In genomic region chr19:40560092-40560507, GRCh38 we compare ENCODE assay signal across 17 cellular contexts. TPM values are rescaled to one million over a fixed set of nuclear protein-coding genes. Genes with fewer than 3 reads are reported as not detected.
DNase-seq lines count a peak whose midpoint lies in the region; ATAC-seq and TF ChIP-seq lines count a peak whose summit lies in the region.
"Had no signal": no experiment of that assay in that cellular context is flagged by ENCODE, and none has a peak within 500 bp of the region (broad histone marks: within the 10 kb centered on the region; RNA-seq: fewer than 3 reads in every experiment).

No MANE protein-coding gene starts in this region.

- no peaks in the 10 kb centered on the region for H3K36me3 ChIP-seq in upper lobe of right lung
- H3K36me3 ChIP-seq: BLaER1, HAP-1 had no signal

- H3K27me3 ChIP-seq in upper lobe of right lung = peaks cover 13% of the 10 kb centered on the region

- no peak for TF ChIP-seq CTCF in upper lobe of right lung (IDR thresholded peaks at IDR 0.05)

- no peaks in the 10 kb centered on the region for H3K36me3 Mint-ChIP-seq in activated naive CD8-positive, alpha-beta T cell treated with anti-CD3 and anti-CD28 coated beads for 36 hours
- H3K36me3 Mint-ChIP-seq in activated T-helper 2 cell treated with anti-CD3 and anti-CD28 coated beads, Interferon-gamma antibody, Interleukin-2, Interleukin-4, amounts not matched to agents 10 μg/mL and 5 μg/mL and 100 μg/mL, durations not matched to agents 14 hours and 24 hours and 36 hours (ENCODE audit: low read depth) = no peaks in the 10 kb centered on the region
- H3K36me3 Mint-ChIP-seq: CD8-positive, alpha-beta T cell had no signal

- no peak overlapping the region for H3K4me3 ChIP-seq in upper lobe of right lung
- H3K4me3 ChIP-seq: BLaER1, HAP-1 had no signal

- peaks cover 19% of the 10 kb centered on the region for H3K27me3 Mint-ChIP-seq in activated naive CD8-positive, alpha-beta T cell treated with anti-CD3 and anti-CD28 coated beads for 36 hours
- H3K27me3 Mint-ChIP-seq in activated T-helper 2 cell treated with anti-CD3 and anti-CD28 coated beads, Interferon-gamma antibody, Interleukin-2, Interleukin-4, amounts not matched to agents 10 μg/mL and 5 μg/mL and 100 μg/mL, durations not matched to agents 14 hours and 24 hours and 36 hours (ENCODE audit: low read depth) = peaks cover 13% of the 10 kb centered on the region

- DNase-seq in NCI-H82 (lab: John Stamatoyannopoulos, UW) (peak; percentile 29), NCI-H82 treated with DMSO at 0.1 percent for 48 hours (lab: John Stamatoyannopoulos, UW; ENCODE audit: unreplicated experiment) (no peak), NCI-H2171 (lab: John Stamatoyannopoulos, UW) (peak; percentile 84), cerebellum (ENCODE audit: low spot score) (peak; percentile 50), upper lobe of right lung (no peak)
- DNase-seq in activated naive CD8-positive, alpha-beta T cell treated with anti-CD3 and anti-CD28 coated beads for 36 hours = no peak
- DNase-seq in activated T-helper 2 cell treated with anti-CD3 and anti-CD28 coated beads, Interferon-gamma antibody, Interleukin-2, Interleukin-4, amounts not matched to agents 10 μg/mL and 5 μg/mL and 100 μg/mL, durations not matched to agents 14 hours and 24 hours and 36 hours (ENCODE audit: low spot score) = no peak
- DNase-seq: 8988T; CD8-positive, alpha-beta T cell; NCI-H1417; NCI-H2029; NCI-H2227 treated with DMSO at 0.1 percent for 48 hours; NCI-H526; SIG-M5 had no signal

- intact Hi-C loops in upper lobe of right lung (cut with DNase I) = no loop called here
- intact Hi-C loops in activated T-helper 2 cell treated with anti-CD3 and anti-CD28 coated beads, Interferon-gamma antibody, Interleukin-2, Interleukin-4, amounts not matched to agents 10 μg/mL and 5 μg/mL and 100 μg/mL, durations not matched to agents 14 hours and 24 hours and 36 hours (cut with micrococcal nuclease) = no loop called here

- no peak overlapping the region for H3K4me3 Mint-ChIP-seq in activated naive CD8-positive, alpha-beta T cell treated with anti-CD3 and anti-CD28 coated beads for 36 hours
- H3K4me3 Mint-ChIP-seq in activated T-helper 2 cell treated with anti-CD3 and anti-CD28 coated beads, Interferon-gamma antibody, Interleukin-2, Interleukin-4, amounts not matched to agents 10 μg/mL and 5 μg/mL and 100 μg/mL, durations not matched to agents 14 hours and 24 hours and 36 hours (ENCODE audit: low read depth) = no peak overlapping the region
- H3K4me3 Mint-ChIP-seq: CD8-positive, alpha-beta T cell had no signal

- no peaks in the 10 kb centered on the region for H3K9me3 ChIP-seq in upper lobe of right lung
- H3K9me3 ChIP-seq: BLaER1, HAP-1 had no signal

- H3K27ac ChIP-seq in upper lobe of right lung = no peak overlapping the region
- H3K27ac ChIP-seq: BLaER1 had no signal

- ATAC-seq in upper lobe of right lung (peak; percentile 32), HG03521 (IDR thresholded peaks at IDR 0.05; ENCODE audit: unreplicated experiment) (no peak)
- ATAC-seq: CD8-positive, alpha-beta T cell had no signal

- H3K27ac Mint-ChIP-seq in activated naive CD8-positive, alpha-beta T cell treated with anti-CD3 and anti-CD28 coated beads for 36 hours = no peak overlapping the region
- no peak overlapping the region for H3K27ac Mint-ChIP-seq in activated T-helper 2 cell treated with anti-CD3 and anti-CD28 coated beads, Interferon-gamma antibody, Interleukin-2, Interleukin-4, amounts not matched to agents 10 μg/mL and 5 μg/mL and 100 μg/mL, durations not matched to agents 14 hours and 24 hours and 36 hours
- H3K27ac Mint-ChIP-seq: CD8-positive, alpha-beta T cell had no signal

- no peaks in the 10 kb centered on the region for H3K9me3 Mint-ChIP-seq in activated naive CD8-positive, alpha-beta T cell treated with anti-CD3 and anti-CD28 coated beads for 36 hours
- H3K9me3 Mint-ChIP-seq in activated T-helper 2 cell treated with anti-CD3 and anti-CD28 coated beads, Interferon-gamma antibody, Interleukin-2, Interleukin-4, amounts not matched to agents 10 μg/mL and 5 μg/mL and 100 μg/mL, durations not matched to agents 14 hours and 24 hours and 36 hours = no peaks in the 10 kb centered on the region
- H3K9me3 Mint-ChIP-seq: CD8-positive, alpha-beta T cell had no signal

- H3K4me1 Mint-ChIP-seq in activated naive CD8-positive, alpha-beta T cell treated with anti-CD3 and anti-CD28 coated beads for 36 hours = peaks cover 9% of the 10 kb centered on the region
- peaks cover 3% of the 10 kb centered on the region for H3K4me1 Mint-ChIP-seq in activated T-helper 2 cell treated with anti-CD3 and anti-CD28 coated beads, Interferon-gamma antibody, Interleukin-2, Interleukin-4, amounts not matched to agents 10 μg/mL and 5 μg/mL and 100 μg/mL, durations not matched to agents 14 hours and 24 hours and 36 hours (ENCODE audit: low read depth)

- no peaks in the 10 kb centered on the region for H3K4me1 ChIP-seq in upper lobe of right lung
- H3K4me1 ChIP-seq: HAP-1 had no signal

RNA-seq across cellular contexts. Expression of gene SHKBP1, which starts 16.6 kb away (rescaled TPM):
- 3.3 TPM for total RNA-seq in cerebellum
- total RNA-seq in upper lobe of right lung = 68.1 TPM
- 10 to 100 TPM; 71.1 to 74.5 TPM for total RNA-seq in activated naive CD8-positive, alpha-beta T cell treated with anti-CD3 and anti-CD28 coated beads for 36 hours
- total RNA-seq in activated T-helper 2 cell treated with anti-CD3 and anti-CD28 coated beads, Interferon-gamma antibody, Interleukin-2, Interleukin-4, amounts not matched to agents 10 μg/mL and 5 μg/mL and 100 μg/mL, durations not matched to agents 14 hours and 24 hours and 36 hours = 125 and 136 TPM in 2 replicates

RNA-seq across cellular contexts. Expression of gene LTBP4, which starts 41.1 kb away (rescaled TPM):
- total RNA-seq in cerebellum = 36.8 TPM
- total RNA-seq in upper lobe of right lung = 430 TPM
- total RNA-seq in activated naive CD8-positive, alpha-beta T cell treated with anti-CD3 and anti-CD28 coated beads for 36 hours = 100 to 1,000 TPM in 1 of 2 experiments, 10 to 100 TPM in 1; 99.3 to 102 TPM
- total RNA-seq in activated T-helper 2 cell treated with anti-CD3 and anti-CD28 coated beads, Interferon-gamma antibody, Interleukin-2, Interleukin-4, amounts not matched to agents 10 μg/mL and 5 μg/mL and 100 μg/mL, durations not matched to agents 14 hours and 24 hours and 36 hours = 101 and 104 TPM in 2 replicates

Comparison
In these comparisons a context has a peak if more than half of its experiments do, and no peak if none do; other contexts are left out.
1. DNase-seq: peak in NCI-H82 (single experiment), NCI-H2171 (single experiment) and cerebellum (single experiment); none in NCI-H82 treated with DMSO at 0.1 percent for 48 hours (single experiment), upper lobe of right lung (single experiment), activated naive CD8-positive, alpha-beta T cell treated with anti-CD3 and anti-CD28 coated beads for 36 hours (single experiment) and activated T-helper 2 cell treated with anti-CD3 and anti-CD28 coated beads, Interferon-gamma antibody, Interleukin-2, Interleukin-4, amounts not matched to agents 10 μg/mL and 5 μg/mL and 100 μg/mL, durations not matched to agents 14 hours and 24 hours and 36 hours (single experiment).
2. RNA of gene SHKBP1, which starts 16.6 kb away (total RNA-seq): 125 to 136 TPM in activated T-helper 2 cell treated with anti-CD3 and anti-CD28 coated beads, Interferon-gamma antibody, Interleukin-2, Interleukin-4, amounts not matched to agents 10 μg/mL and 5 μg/mL and 100 μg/mL, durations not matched to agents 14 hours and 24 hours and 36 hours, 71.1 to 74.5 TPM in activated naive CD8-positive, alpha-beta T cell treated with anti-CD3 and anti-CD28 coated beads for 36 hours and 68.1 TPM in upper lobe of right lung (single experiment); 3.3 TPM in cerebellum (single experiment); every median in the first group is over 10 times any median in the second.